31 cellular contexts compared by ENCODE assay signal in genomic region chr5:31523041-31523440, GRCh38.
"Had no signal": no experiment of that assay in that cellular context is flagged by ENCODE, and none has a peak within 500 bp of the region (broad histone marks: within the 10 kb centered on the region; RNA-seq: fewer than 3 reads in every experiment).

No MANE protein-coding gene starts in this region.

- H3K4me3 ChIP-seq: adrenal gland, ascending aorta, body of pancreas, breast epithelium, cardiac muscle cell had no signal

- H3K4me1 ChIP-seq: adrenal gland, ascending aorta, body of pancreas, breast epithelium had no signal

- H3K27ac ChIP-seq: adrenal gland, ascending aorta, body of pancreas, brain microvascular endothelial cell, breast epithelium, cardiac muscle cell had no signal

- ATAC-seq: activated naive CD4-positive, alpha-beta T cell treated with anti-CD3 and anti-CD28 coated beads, Interleukin-2, amount 50 U/mL, for 72 hours; activated naive CD8-positive, alpha-beta T cell treated with anti-CD3 and anti-CD28 coated beads, Interleukin-2, amount 50 U/mL, for 24 hours; activated T-cell treated with anti-CD3 and anti-CD28 coated beads, Interleukin-2, amount 50 U/mL, for 4 hours; activated T-cell treated with anti-CD3 and anti-CD28 coated beads, Interleukin-2, amount 50 U/mL, for 72 hours; activated T-helper 17 cell treated with anti-CD3 and anti-CD28 coated beads, Interleukin-2, amount 50 U/mL, for 72 hours; body of pancreas had no signal

- DNase-seq: activated effector memory CD4-positive, alpha-beta T cell treated with anti-CD3 and anti-CD28 coated beads, Interleukin-2, amount 50 U/mL, for 16 hours; activated effector memory CD4-positive, alpha-beta T cell treated with Interleukin-2 at 50 U/mL for 16 hours; activated gamma-delta T cell; activated gamma-delta T cell treated with Interleukin-2 at 50 U/mL for 16 hours; activated naive CD4-positive, alpha-beta T cell; activated naive CD4-positive, alpha-beta T cell treated with anti-CD3 and anti-CD28 coated beads for 36 hours; activated naive CD4-positive, alpha-beta T cell treated with anti-CD3 and anti-CD28 coated beads, Interleukin-2, amount 10 ng/mL, durations not matched to agents 7 days and 5 days; activated naive CD4-positive, alpha-beta T cell treated with anti-CD3 and anti-CD28 coated beads, Interleukin-2, amount 50 U/mL, for 16 hours; activated naive CD4-positive, alpha-beta T cell treated with Interleukin-2 at 50 U/mL for 16 hours; activated naive CD8-positive, alpha-beta T cell treated with anti-CD3 and anti-CD28 coated beads for 36 hours; activated naive CD8-positive, alpha-beta T cell treated with anti-CD3 and anti-CD28 coated beads, Interleukin-2, amount 10 ng/mL, durations not matched to agents 7 days and 5 days; activated naive CD8-positive, alpha-beta T cell treated with anti-CD3 and anti-CD28 coated beads, Interleukin-2, amount 50 U/mL, for 24 hours; activated T-cell treated with anti-CD3 and anti-CD28 coated beads, Interleukin-2, amount 50 U/mL, for 24 hours; activated T-cell treated with anti-CD3 and anti-CD28 coated beads, Interleukin-2, amount 50 U/mL, for 4 hours; activated T-cell treated with anti-CD3 and anti-CD28 coated beads, Interleukin-2, amount 50 U/mL, for 48 hours; activated T-cell treated with anti-CD3 and anti-CD28 coated beads, Interleukin-2, amount 50 U/mL, for 72 hours; adrenal gland; amniotic stem cell; amygdala; anterior cingulate cortex; aorta; body of pancreas; brain microvascular endothelial cell; caudate nucleus; central memory CD4-positive, alpha-beta T cell; cerebellar nuclear complex had no signal

- H3K9me3 ChIP-seq: adrenal gland, ascending aorta, body of pancreas, breast epithelium had no signal

- H3K27me3 ChIP-seq: adrenal gland, ascending aorta, body of pancreas, brain microvascular endothelial cell, breast epithelium, cardiac muscle cell had no signal
